In the genomic region with DNA sequence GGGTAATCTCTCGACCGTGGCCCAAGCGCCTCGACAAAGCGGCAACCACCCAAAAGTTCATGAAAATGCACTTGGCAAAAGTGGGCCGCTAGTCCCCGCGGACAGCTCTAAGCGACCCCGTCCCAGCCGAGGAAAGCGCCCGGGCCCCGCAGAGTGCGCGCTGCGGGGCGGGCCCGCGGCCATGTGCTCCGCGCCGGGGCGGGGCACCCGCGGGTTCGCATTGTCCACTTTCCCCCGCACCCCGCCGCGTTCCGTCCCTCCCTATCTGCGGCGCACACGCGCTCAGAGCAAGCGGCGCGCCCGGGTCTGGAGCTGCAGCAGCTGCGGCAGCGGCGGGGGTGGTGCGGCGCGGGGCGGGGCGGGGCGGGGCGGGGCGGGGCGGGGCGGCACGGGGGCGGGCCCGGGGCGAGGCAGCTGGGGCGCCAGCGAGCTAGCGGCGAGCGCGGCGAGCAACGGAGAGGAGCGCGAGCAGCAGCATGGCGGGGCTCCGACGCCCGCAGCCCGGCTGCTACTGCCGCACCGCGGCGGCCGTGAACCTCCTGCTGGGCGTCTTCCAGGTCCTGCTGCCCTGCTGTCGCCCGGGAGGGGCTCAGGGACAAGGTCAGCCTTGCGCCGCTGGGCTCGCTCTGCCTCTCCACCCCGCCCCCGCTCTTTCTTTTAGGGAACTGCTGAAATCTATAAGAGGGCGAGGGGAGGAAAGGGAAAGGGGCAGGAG, we compare ENCODE assay signal across 1 cellular context.
TF ChIP-seq lines count a peak whose summit lies in the region.

A gene with protein sequence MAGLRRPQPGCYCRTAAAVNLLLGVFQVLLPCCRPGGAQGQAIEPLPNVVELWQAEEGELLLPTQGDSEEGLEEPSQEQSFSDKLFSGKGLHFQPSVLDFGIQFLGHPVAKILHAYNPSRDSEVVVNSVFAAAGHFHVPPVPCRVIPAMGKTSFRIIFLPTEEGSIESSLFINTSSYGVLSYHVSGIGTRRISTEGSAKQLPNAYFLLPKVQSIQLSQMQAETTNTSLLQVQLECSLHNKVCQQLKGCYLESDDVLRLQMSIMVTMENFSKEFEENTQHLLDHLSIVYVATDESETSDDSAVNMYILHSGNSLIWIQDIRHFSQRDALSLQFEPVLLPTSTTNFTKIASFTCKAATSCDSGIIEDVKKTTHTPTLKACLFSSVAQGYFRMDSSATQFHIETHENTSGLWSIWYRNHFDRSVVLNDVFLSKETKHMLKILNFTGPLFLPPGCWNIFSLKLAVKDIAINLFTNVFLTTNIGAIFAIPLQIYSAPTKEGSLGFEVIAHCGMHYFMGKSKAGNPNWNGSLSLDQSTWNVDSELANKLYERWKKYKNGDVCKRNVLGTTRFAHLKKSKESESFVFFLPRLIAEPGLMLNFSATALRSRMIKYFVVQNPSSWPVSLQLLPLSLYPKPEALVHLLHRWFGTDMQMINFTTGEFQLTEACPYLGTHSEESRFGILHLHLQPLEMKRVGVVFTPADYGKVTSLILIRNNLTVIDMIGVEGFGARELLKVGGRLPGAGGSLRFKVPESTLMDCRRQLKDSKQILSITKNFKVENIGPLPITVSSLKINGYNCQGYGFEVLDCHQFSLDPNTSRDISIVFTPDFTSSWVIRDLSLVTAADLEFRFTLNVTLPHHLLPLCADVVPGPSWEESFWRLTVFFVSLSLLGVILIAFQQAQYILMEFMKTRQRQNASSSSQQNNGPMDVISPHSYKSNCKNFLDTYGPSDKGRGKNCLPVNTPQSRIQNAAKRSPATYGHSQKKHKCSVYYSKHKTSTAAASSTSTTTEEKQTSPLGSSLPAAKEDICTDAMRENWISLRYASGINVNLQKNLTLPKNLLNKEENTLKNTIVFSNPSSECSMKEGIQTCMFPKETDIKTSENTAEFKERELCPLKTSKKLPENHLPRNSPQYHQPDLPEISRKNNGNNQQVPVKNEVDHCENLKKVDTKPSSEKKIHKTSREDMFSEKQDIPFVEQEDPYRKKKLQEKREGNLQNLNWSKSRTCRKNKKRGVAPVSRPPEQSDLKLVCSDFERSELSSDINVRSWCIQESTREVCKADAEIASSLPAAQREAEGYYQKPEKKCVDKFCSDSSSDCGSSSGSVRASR (N-terminal part only) (plus strand): TSS at position 439 of the 715 bp plus-strand sequence. CDS start 38 bp downstream, at position 477.

TF ChIP-seq in PFSK-1, 5 proteins besides CTCF, POLR2A, EP300 and RAD21 (continued from another document):
- TF ChIP-seq, protein P1, sequence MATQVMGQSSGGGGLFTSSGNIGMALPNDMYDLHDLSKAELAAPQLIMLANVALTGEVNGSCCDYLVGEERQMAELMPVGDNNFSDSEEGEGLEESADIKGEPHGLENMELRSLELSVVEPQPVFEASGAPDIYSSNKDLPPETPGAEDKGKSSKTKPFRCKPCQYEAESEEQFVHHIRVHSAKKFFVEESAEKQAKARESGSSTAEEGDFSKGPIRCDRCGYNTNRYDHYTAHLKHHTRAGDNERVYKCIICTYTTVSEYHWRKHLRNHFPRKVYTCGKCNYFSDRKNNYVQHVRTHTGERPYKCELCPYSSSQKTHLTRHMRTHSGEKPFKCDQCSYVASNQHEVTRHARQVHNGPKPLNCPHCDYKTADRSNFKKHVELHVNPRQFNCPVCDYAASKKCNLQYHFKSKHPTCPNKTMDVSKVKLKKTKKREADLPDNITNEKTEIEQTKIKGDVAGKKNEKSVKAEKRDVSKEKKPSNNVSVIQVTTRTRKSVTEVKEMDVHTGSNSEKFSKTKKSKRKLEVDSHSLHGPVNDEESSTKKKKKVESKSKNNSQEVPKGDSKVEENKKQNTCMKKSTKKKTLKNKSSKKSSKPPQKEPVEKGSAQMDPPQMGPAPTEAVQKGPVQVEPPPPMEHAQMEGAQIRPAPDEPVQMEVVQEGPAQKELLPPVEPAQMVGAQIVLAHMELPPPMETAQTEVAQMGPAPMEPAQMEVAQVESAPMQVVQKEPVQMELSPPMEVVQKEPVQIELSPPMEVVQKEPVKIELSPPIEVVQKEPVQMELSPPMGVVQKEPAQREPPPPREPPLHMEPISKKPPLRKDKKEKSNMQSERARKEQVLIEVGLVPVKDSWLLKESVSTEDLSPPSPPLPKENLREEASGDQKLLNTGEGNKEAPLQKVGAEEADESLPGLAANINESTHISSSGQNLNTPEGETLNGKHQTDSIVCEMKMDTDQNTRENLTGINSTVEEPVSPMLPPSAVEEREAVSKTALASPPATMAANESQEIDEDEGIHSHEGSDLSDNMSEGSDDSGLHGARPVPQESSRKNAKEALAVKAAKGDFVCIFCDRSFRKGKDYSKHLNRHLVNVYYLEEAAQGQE (IDR thresholded peaks at IDR 0.05; ENCODE audit: insufficient read depth in 1 of 2, low read depth in 2 of 2, low read length in 2 of 2) = no peak
